ENCODE assay signal across 8 cellular contexts in genomic region chr4:99403380-99404194, GRCh38. TPM values are rescaled to one million over a fixed set of nuclear protein-coding genes. Genes with fewer than 3 reads are reported as not detected.
DNase-seq lines count a peak whose midpoint lies in the region; ATAC-seq and TF ChIP-seq lines count a peak whose summit lies in the region.

No MANE protein-coding gene starts in this region.

- intact Hi-C loops in mammary epithelial cell (cut with micrococcal nuclease), result loop anchor here (10.0 kb wide), 3 partner anchors 469 to 1289 kb away; partner anchors contain the start of gene STPG2

- 75% methylated on average over 5 of the region's 5 CpGs for WGBS in mammary epithelial cell (ENCODE audit: low coverage, missing lambda C conversion rate)

- DNase-seq in mammary epithelial cell, result peak; percentile 18
- peak; percentile 95 for DNase-seq in renal cortical epithelial cell (ENCODE audit: low read depth)
- no peak for DNase-seq in activated CD4-positive, CD25-positive, alpha-beta regulatory T cell (lab: John Stamatoyannopoulos, UW)
- no peak for DNase-seq in mucosa of gallbladder (ENCODE audit: low spot score)
- no peak for DNase-seq in NCI-H187 (lab: John Stamatoyannopoulos, UW)
- no peak for DNase-seq in anterior cingulate cortex (lab: John Stamatoyannopoulos, UW)

- H3K27me3 ChIP-seq in mammary epithelial cell (ENCODE audit: insufficient read depth, low read length), result no peaks in the 10 kb centered on the region

- H3K27ac ChIP-seq in mammary epithelial cell (ENCODE audit: insufficient read depth, low read depth, low read length), result peak overlapping the region; percentile 78

- CTCF ChIA-PET in mammary epithelial cell (lab: Charles Lee; ENCODE audit: low non-redundant PET), result interaction anchor here (0.9 kb wide), 1 partner anchor 56 kb away, joined by 4 read pairs; no protein-coding TSS in a partner anchor

- H3K4me2 ChIP-seq in mammary epithelial cell (ENCODE audit: insufficient read depth, low read depth, low read length), result peak overlapping the region; percentile 57

- no TSS peak for BruUV-seq in mammary epithelial cell (replicated peaks; lab: Mats Ljungman, UMichigan)

- H3K4me3 ChIP-seq in mammary epithelial cell (replicated peaks in 1 of 3; ENCODE audit: insufficient read depth in 1 of 3, low read depth in 2 of 3, low read length in 3 of 3), result no peak overlapping the region

- dilution Hi-C loops in mammary epithelial cell (cut with HindIII; ENCODE audit: low sequenced_read_pairs), result no loop called here

- H3K79me2 ChIP-seq in mammary epithelial cell (ENCODE audit: insufficient read depth, low read length), result no peaks in the 10 kb centered on the region

- TF ChIP-seq CTCF in mammary epithelial cell (conservative IDR thresholded peaks at IDR 0.05 in 1 of 2, IDR thresholded peaks at IDR 0.05 in 1 of 2; ENCODE audit: extremely low read depth in 1 of 2, insufficient read depth in 1 of 2, low read depth in 1 of 2, low read length in 2 of 2), result no peak

- in situ Hi-C loops in mammary epithelial cell (cut with MboI; ENCODE audit: low sequenced_read_pairs in 2 of 2), result loop anchor here (25.0 kb wide), 1 partner anchor 291 kb away; no protein-coding TSS in a partner anchor

- H3K36me3 ChIP-seq in mammary epithelial cell (ENCODE audit: insufficient read depth, low read length), result no peaks in the 10 kb centered on the region

- peak overlapping the region; percentile 34 for H3K9ac ChIP-seq in mammary epithelial cell (ENCODE audit: insufficient read depth, low read length)

- H3K4me1 ChIP-seq in mammary epithelial cell (ENCODE audit: insufficient read depth, low read length), result peaks cover 17% of the 10 kb centered on the region

- no peaks in the 10 kb centered on the region for H3K9me3 ChIP-seq in mammary epithelial cell (replicated peaks; ENCODE audit: insufficient read depth, low read length)

- H2AFZ ChIP-seq in mammary epithelial cell (ENCODE audit: low read depth, low read length), result no peak overlapping the region

- ATAC-seq in GM18868 (IDR thresholded peaks at IDR 0.05; ENCODE audit: unreplicated experiment), result peak; percentile 31
- peak; percentile 56 for ATAC-seq in HG02852 (IDR thresholded peaks at IDR 0.05; ENCODE audit: unreplicated experiment)

- H4K20me1 ChIP-seq in mammary epithelial cell (ENCODE audit: insufficient read depth, low read length), result no peaks in the 10 kb centered on the region

RNA-seq across cellular contexts. Expression of gene ADH7, which starts 31.6 kb away (rescaled TPM):
- total RNA-seq in mammary epithelial cell (under 1 TPM in 1 of 2 donors, not detected in 1; 0.33 TPM), renal cortical epithelial cell (not detected in 2 replicates), mucosa of gallbladder (not detected)
- polyA plus RNA-seq in mammary epithelial cell, result not detected
- polyA minus RNA-seq in mammary epithelial cell, result not detected

RNA-seq across cellular contexts. Expression of gene ADH1C, which starts 51.0 kb away (rescaled TPM):
- not detected for total RNA-seq in mammary epithelial cell
- polyA plus RNA-seq in mammary epithelial cell, result not detected
- not detected for polyA minus RNA-seq in mammary epithelial cell
- 0.35 TPM in 1 of 2 replicates, not detected in the other for total RNA-seq in renal cortical epithelial cell
- 41.6 TPM for total RNA-seq in mucosa of gallbladder

Comparison
In these comparisons a context has a peak if more than half of its experiments do, and no peak if none do; other contexts are left out.
1. DNase-seq: peak in mammary epithelial cell (single experiment) and renal cortical epithelial cell (single experiment); none in activated CD4-positive, CD25-positive, alpha-beta regulatory T cell (0 of 4), mucosa of gallbladder (single experiment), NCI-H187 (0 of 2) and anterior cingulate cortex (0 of 58).
2. RNA of gene ADH1C, which starts 51.0 kb away (total RNA-seq): 41.6 TPM in mucosa of gallbladder (single experiment); 0.35 TPM in renal cortical epithelial cell and not detected in mammary epithelial cell; every median in the first group is over 10 times any median in the second.